8 cellular contexts compared by ENCODE assay signal in genomic region chr1:62131093-62131725, GRCh38.
DNase-seq lines count a peak whose midpoint lies in the region; ATAC-seq and TF ChIP-seq lines count a peak whose summit lies in the region.

No MANE protein-coding gene starts in this region.

- TF ChIP-seq CTCF in C4-2B (conservative IDR thresholded peaks at IDR 0.05) (peak; percentile 98), WTC11 (IDR thresholded peaks at IDR 0.05) (peak; percentile 46), fibroblast of villous mesenchyme (IDR thresholded peaks at IDR 0.05; ENCODE audit: insufficient read depth, low read depth, low read length) (peak; percentile 96), osteocyte (IDR thresholded peaks at IDR 0.05) (peak; percentile 92)

- no peak overlapping the region for H3K4me3 Mint-ChIP-seq in WTC11
- H3K4me3 Mint-ChIP-seq in osteocyte (ENCODE audit: unreplicated experiment) = no peak overlapping the region

- no peak overlapping the region for H3K27ac Mint-ChIP-seq in WTC11
- no peak overlapping the region for H3K27ac Mint-ChIP-seq in osteocyte (ENCODE audit: unreplicated experiment)

- DNase-seq in NCI-H2196 treated with DMSO at 0.1 percent for 48 hours (lab: John Stamatoyannopoulos, UW; ENCODE audit: unreplicated experiment) (peak; percentile 8), WTC11 (ENCODE audit: low spot score) (peak; percentile 64), fibroblast of villous mesenchyme (ENCODE audit: low read depth) (peak; percentile 66), osteocyte (ENCODE audit: extremely low spot score, unreplicated experiment) (no peak), ureter (ENCODE audit: low spot score) (no peak)

- H3K27me3 Mint-ChIP-seq in WTC11 (ENCODE audit: low read depth) = no peaks in the 10 kb centered on the region
- no peaks in the 10 kb centered on the region for H3K27me3 Mint-ChIP-seq in osteocyte (ENCODE audit: unreplicated experiment)

- peak; percentile 96 for ATAC-seq in GM18867 (IDR thresholded peaks at IDR 0.05; ENCODE audit: unreplicated experiment)
- peak; percentile 79 for ATAC-seq in HG03060 (IDR thresholded peaks at IDR 0.05; ENCODE audit: low read depth, unreplicated experiment)
- peak; percentile 97 for ATAC-seq in WTC11

- CTCF ChIA-PET in WTC11 (lab: Charles Lee) = interaction anchor here (0.8 to 2.6 kb wide), 20 partner anchors 9 to 399 kb away, joined by 3 to 27 read pairs (median 4); no protein-coding TSS in a partner anchor

- H3K4me1 Mint-ChIP-seq in WTC11 (peaks cover 8% of the 10 kb centered on the region), osteocyte (ENCODE audit: unreplicated experiment) (no peaks in the 10 kb centered on the region)

- POLR2A ChIA-PET in WTC11 (lab: Charles Lee) = no interaction called here

- no peak overlapping the region for H3K4me3 ChIP-seq in fibroblast of villous mesenchyme (ENCODE audit: low read depth, low read length)

- H3K9me3 Mint-ChIP-seq in WTC11 (no peaks in the 10 kb centered on the region), osteocyte (ENCODE audit: unreplicated experiment) (no peaks in the 10 kb centered on the region)

- H3K27ac ChIP-seq in C4-2B = no peak overlapping the region

- H3K36me3 Mint-ChIP-seq in WTC11 = peaks cover 7% of the 10 kb centered on the region
- no peaks in the 10 kb centered on the region for H3K36me3 Mint-ChIP-seq in osteocyte (ENCODE audit: unreplicated experiment)

TF ChIP-seq in WTC11, 78 proteins besides CTCF, POLR2A, EP300 and RAD21:
- TF ChIP-seq KAT7 (CRISPR knock-in tag; IDR thresholded peaks at IDR 0.05; ENCODE audit: borderline replicate concordance) = no peak
- TF ChIP-seq SOX15 (CRISPR knock-in tag; IDR thresholded peaks at IDR 0.05) = no peak
- TF ChIP-seq ZNF416 (CRISPR knock-in tag; IDR thresholded peaks at IDR 0.05) = no peak
- TF ChIP-seq TEAD4 (CRISPR knock-in tag; IDR thresholded peaks at IDR 0.05) = no peak
- TF ChIP-seq FOXP1 (CRISPR knock-in tag; IDR thresholded peaks at IDR 0.05; ENCODE audit: borderline replicate concordance) = no peak
- no peak for TF ChIP-seq CREM (CRISPR knock-in tag; IDR thresholded peaks at IDR 0.05)
- no peak for TF ChIP-seq STAT6 (CRISPR knock-in tag; conservative IDR thresholded peaks at IDR 0.05; ENCODE audit: low read depth)
- TF ChIP-seq ZMAT4 (CRISPR knock-in tag; IDR thresholded peaks at IDR 0.05) = no peak
- TF ChIP-seq ATF3 (CRISPR knock-in tag; conservative IDR thresholded peaks at IDR 0.05) = no peak
- no peak for TF ChIP-seq GABPB1 (CRISPR knock-in tag; IDR thresholded peaks at IDR 0.05)
- TF ChIP-seq ZNF138 (CRISPR knock-in tag; conservative IDR thresholded peaks at IDR 0.05) = no peak
- TF ChIP-seq ZNF232 (CRISPR knock-in tag; IDR thresholded peaks at IDR 0.05) = no peak
- TF ChIP-seq PRRX2 (CRISPR knock-in tag; IDR thresholded peaks at IDR 0.05) = no peak
- no peak for TF ChIP-seq ZBTB43 (CRISPR knock-in tag; IDR thresholded peaks at IDR 0.05)
- no peak for TF ChIP-seq SMAD4 (CRISPR knock-in tag; IDR thresholded peaks at IDR 0.05)
- TF ChIP-seq MXD4 (CRISPR knock-in tag; IDR thresholded peaks at IDR 0.05; ENCODE audit: borderline replicate concordance) = no peak
- TF ChIP-seq MLX (CRISPR knock-in tag; IDR thresholded peaks at IDR 0.05) = no peak
- no peak for TF ChIP-seq ATF2 (CRISPR knock-in tag; IDR thresholded peaks at IDR 0.05; ENCODE audit: borderline replicate concordance, low read depth)

Comparison
In these comparisons a context has a peak if more than half of its experiments do, and no peak if none do; other contexts are left out.
1. CTCF ChIP-seq: peak in every context shown above with its lines; median percentile 98 in C4-2B; 96 in fibroblast of villous mesenchyme; 92 in osteocyte; 46 in WTC11.
2. DNase-seq: peak in NCI-H2196 treated with DMSO at 0.1 percent for 48 hours (single experiment), WTC11 (single experiment) and fibroblast of villous mesenchyme (single experiment); none in osteocyte (single experiment) and ureter (single experiment).
3. Peak in every context shown above with its lines, with median percentiles within 50 percentile points of each other: ATAC-seq.